In the genomic region with DNA sequence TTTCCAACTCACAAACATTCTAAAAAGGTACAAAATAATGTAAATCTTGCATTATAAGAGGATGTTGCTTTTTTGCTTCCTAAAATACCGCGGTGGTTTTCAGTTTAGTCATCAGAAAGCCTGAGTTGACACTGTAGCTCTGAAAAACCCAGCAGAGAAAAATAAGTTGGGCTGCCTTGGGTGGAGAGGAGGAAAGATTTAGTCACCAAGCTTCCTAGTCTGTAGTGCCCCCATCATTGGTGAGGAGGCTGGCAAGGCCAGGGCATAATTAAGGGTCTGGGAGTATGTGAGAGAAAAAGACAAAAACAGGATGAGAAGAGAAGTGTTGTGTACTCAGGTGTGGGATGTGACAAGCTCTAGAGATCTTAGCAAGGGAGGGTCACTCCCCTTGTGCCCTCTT, we compare ENCODE assay signal across 15 cellular contexts. TPM values are rescaled to one million over a fixed set of nuclear protein-coding genes. Genes with fewer than 3 reads are reported as not detected.
DNase-seq lines count a peak whose midpoint lies in the region; ATAC-seq, FAIRE-seq and TF ChIP-seq lines count a peak whose summit lies in the region.
"Had no signal": no experiment of that assay in that cellular context is flagged by ENCODE, and none has a peak within 500 bp of the region (broad histone marks: within the 10 kb centered on the region; RNA-seq: fewer than 3 reads in every experiment).

No MANE protein-coding gene starts in this region.

- peaks cover 67% of the 10 kb centered on the region for H3K79me2 ChIP-seq in ACC112 (ENCODE audit: control insufficient read depth, insufficient read depth, low read length, unreplicated experiment)

- H3K4me3 ChIP-seq in ACC112 (ENCODE audit: low read depth, low read length) = peak overlapping the region; percentile 67
- H3K4me3 ChIP-seq: sigmoid colon, vagina had no signal

- no peaks in the 10 kb centered on the region; the same call in 1 of the 2 replicates for H3K9me3 Mint-ChIP-seq in HFFc6
- H3K9me3 Mint-ChIP-seq in activated T-helper 1 cell treated with anti-CD3 and anti-CD28 coated beads, Interleukin-12 subunit alpha, Interleukin-12 subunit beta, Interleukin-2, Interleukin-4 antibody, amounts not matched to agents 30 ng/mL and 10 ng/mL and 1 ng/mL, durations not matched to agents 14 hours and 24 hours and 36 hours = no peaks in the 10 kb centered on the region

- CTCF ChIA-PET in GM10248 (lab: Yijun Ruan, JAX) = no interaction called here

- H3K27me3 ChIP-seq in ACC112 (ENCODE audit: insufficient read depth, low read length) = no peaks in the 10 kb centered on the region
- H3K27me3 ChIP-seq: sigmoid colon, vagina had no signal

- H3K4me1 ChIP-seq in ACC112 (ENCODE audit: control insufficient read depth, insufficient read depth, low read length, unreplicated experiment) = peaks cover 51% of the 10 kb centered on the region

- H3K27ac ChIP-seq in ACC112 (ENCODE audit: low read depth, low read length) = peak overlapping the region; percentile 24
- H3K27ac ChIP-seq: sigmoid colon, vagina had no signal

- peak overlapping the region; percentile 79 for H3K4me3 Mint-ChIP-seq in HFFc6
- H3K4me3 Mint-ChIP-seq in activated T-helper 1 cell treated with anti-CD3 and anti-CD28 coated beads, Interleukin-12 subunit alpha, Interleukin-12 subunit beta, Interleukin-2, Interleukin-4 antibody, amounts not matched to agents 30 ng/mL and 10 ng/mL and 1 ng/mL, durations not matched to agents 14 hours and 24 hours and 36 hours = no peak overlapping the region

- DNase-seq in HFFc6 (peak; percentile 44), iris pigment epithelial cell (ENCODE audit: low read depth) (peak; percentile 66), GM10248 (ENCODE audit: extremely low spot score) (no peak), GF-D8 (lab: John Stamatoyannopoulos, UW) (no peak), D721Med (ENCODE audit: insufficient read length, low spot score) (no peak)
- DNase-seq in activated T-helper 1 cell treated with anti-CD3 and anti-CD28 coated beads, Interleukin-12 subunit alpha, Interleukin-12 subunit beta, Interleukin-2, Interleukin-4 antibody, amounts not matched to agents 30 ng/mL and 10 ng/mL and 1 ng/mL, durations not matched to agents 14 hours and 24 hours and 36 hours (ENCODE audit: low spot score) = no peak
- DNase-seq: activated T-cell treated with anti-CD3 and anti-CD28 coated beads, Interleukin-2, amount 50 U/mL, for 48 hours; NCI-H1105; NCI-H510A; Right ventricle myocardium superior; sigmoid colon had no signal

- H3K27ac Mint-ChIP-seq in HFFc6 = peak overlapping the region; percentile 88
- H3K27ac Mint-ChIP-seq in activated T-helper 1 cell treated with anti-CD3 and anti-CD28 coated beads, Interleukin-12 subunit alpha, Interleukin-12 subunit beta, Interleukin-2, Interleukin-4 antibody, amounts not matched to agents 30 ng/mL and 10 ng/mL and 1 ng/mL, durations not matched to agents 14 hours and 24 hours and 36 hours = peak overlapping the region; percentile 76

- peaks cover 11% of the 10 kb centered on the region for H3K36me3 Mint-ChIP-seq in HFFc6 (ENCODE audit: low read depth)
- peaks cover 2% of the 10 kb centered on the region for H3K36me3 Mint-ChIP-seq in activated T-helper 1 cell treated with anti-CD3 and anti-CD28 coated beads, Interleukin-12 subunit alpha, Interleukin-12 subunit beta, Interleukin-2, Interleukin-4 antibody, amounts not matched to agents 30 ng/mL and 10 ng/mL and 1 ng/mL, durations not matched to agents 14 hours and 24 hours and 36 hours (ENCODE audit: low read depth)

- peaks cover 72% of the 10 kb centered on the region for H3K4me1 Mint-ChIP-seq in HFFc6 (ENCODE audit: low read depth)
- H3K4me1 Mint-ChIP-seq in activated T-helper 1 cell treated with anti-CD3 and anti-CD28 coated beads, Interleukin-12 subunit alpha, Interleukin-12 subunit beta, Interleukin-2, Interleukin-4 antibody, amounts not matched to agents 30 ng/mL and 10 ng/mL and 1 ng/mL, durations not matched to agents 14 hours and 24 hours and 36 hours (ENCODE audit: low read depth) = peaks cover 9% of the 10 kb centered on the region

- peaks cover 4% of the 10 kb centered on the region; the same call in 1 of the 2 replicates for H3K27me3 Mint-ChIP-seq in HFFc6 (ENCODE audit: insufficient read depth)
- peaks cover 35% of the 10 kb centered on the region for H3K27me3 Mint-ChIP-seq in activated T-helper 1 cell treated with anti-CD3 and anti-CD28 coated beads, Interleukin-12 subunit alpha, Interleukin-12 subunit beta, Interleukin-2, Interleukin-4 antibody, amounts not matched to agents 30 ng/mL and 10 ng/mL and 1 ng/mL, durations not matched to agents 14 hours and 24 hours and 36 hours (ENCODE audit: insufficient read depth)

- ATAC-seq in HG02571 (IDR thresholded peaks at IDR 0.05; ENCODE audit: unreplicated experiment) = no peak

- H2AFZ ChIP-seq in ACC112 (ENCODE audit: low read length, unreplicated experiment) = peak overlapping the region; percentile 15

- TF ChIP-seq CTCF in HFFc6 (IDR thresholded peaks at IDR 0.05) (no peak), GM10248 (IDR thresholded peaks at IDR 0.05; ENCODE audit: control extremely low read depth, extremely low read depth, low read depth, missing control alignments) (no peak), D721Med (IDR thresholded peaks at IDR 0.05; ENCODE audit: insufficient read depth, missing control alignments) (no peak)

- POLR2A ChIA-PET in GM10248 (lab: Yijun Ruan, JAX) = no interaction called here

- no peak for FAIRE-seq in D721Med (lab: Jason Lieb, UNC)
- FAIRE-seq: bronchial epithelial cell had no signal

- 0 out of 2 replicates have a peak, but pooled peaks cover 3% of the 10 kb centered on the region for H3K36me3 ChIP-seq in ACC112 (ENCODE audit: insufficient read depth, low read length)
- H3K36me3 ChIP-seq: sigmoid colon, vagina had no signal

- intact Hi-C loops in activated T-helper 1 cell treated with anti-CD3 and anti-CD28 coated beads, Interleukin-12 subunit alpha, Interleukin-12 subunit beta, Interleukin-2, Interleukin-4 antibody, amounts not matched to agents 30 ng/mL and 10 ng/mL and 1 ng/mL, durations not matched to agents 14 hours and 24 hours and 36 hours (cut with micrococcal nuclease) = no loop called here

RNA-seq across cellular contexts. Expression of gene PTPRM, which starts 5.7 kb away (rescaled TPM):
- 10 to 100 TPM; 39.4 to 49.8 (median 43.8) TPM for total RNA-seq in HFFc6 (2021; fragmentation: NEBNext Ultra II Directional; extraction: Animal tissue kit (Norgen Biotek cat#: 25700))
- 10.4 and 10.7 TPM in 2 replicates for total RNA-seq in activated T-helper 1 cell treated with anti-CD3 and anti-CD28 coated beads, Interleukin-12 subunit alpha, Interleukin-12 subunit beta, Interleukin-2, Interleukin-4 antibody, amounts not matched to agents 30 ng/mL and 10 ng/mL and 1 ng/mL, durations not matched to agents 14 hours and 24 hours and 36 hours

Comparison
In these comparisons a context has a peak if more than half of its experiments do, and no peak if none do; other contexts are left out.
1. DNase-seq: peak in HFFc6 (single experiment) and iris pigment epithelial cell (single experiment); none in activated T-helper 1 cell treated with anti-CD3 and anti-CD28 coated beads, Interleukin-12 subunit alpha, Interleukin-12 subunit beta, Interleukin-2, Interleukin-4 antibody, amounts not matched to agents 30 ng/mL and 10 ng/mL and 1 ng/mL, durations not matched to agents 14 hours and 24 hours and 36 hours (single experiment), GM10248 (single experiment), GF-D8 (single experiment) and D721Med (single experiment).